In the genomic region with DNA sequence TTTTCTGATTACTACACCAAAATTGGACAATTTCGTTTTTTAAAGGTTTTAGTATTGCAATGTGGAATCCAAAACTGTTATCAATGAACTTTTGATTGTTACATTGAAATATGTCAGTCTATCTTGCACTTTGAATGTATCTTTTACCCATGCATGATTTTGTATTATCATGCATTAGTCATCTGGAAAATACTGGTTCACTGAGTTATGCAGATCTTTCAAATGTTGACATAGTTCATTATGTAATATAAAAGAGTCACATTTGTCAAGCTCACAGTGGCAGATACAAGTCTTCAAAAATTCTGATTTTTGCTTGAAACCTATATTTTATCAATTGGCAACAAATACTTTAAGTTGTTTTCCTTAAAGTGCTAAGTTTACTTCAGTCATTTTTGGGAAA, we compare ENCODE assay signal across 13 cellular contexts.
"Had no signal": no experiment of that assay in that cellular context is flagged by ENCODE, and none has a peak within 500 bp of the region (broad histone marks: within the 10 kb centered on the region; RNA-seq: fewer than 3 reads in every experiment).

No MANE protein-coding gene starts in this region.

- DNase-seq: activated CD4-positive, alpha-beta memory T cell treated with anti-CD3 and anti-CD28 coated beads for 36 hours; activated CD4-positive, CD25-positive, alpha-beta regulatory T cell treated with anti-CD3 and anti-CD28 coated beads, Interleukin-2, amount 50 U/mL, for 72 hours; activated T-cell treated with anti-CD3 and anti-CD28 coated beads, Interleukin-2, amount 50 U/mL, for 4 hours; body of pancreas; cerebellar nuclear complex; head of caudate nucleus; mucosa of descending colon; naive thymus-derived CD8-positive, alpha-beta T cell; stimulated activated CD4-positive, alpha-beta T cell treated with anti-CD3 and anti-CD28 coated beads, Interleukin-12 subunit alpha, Interleukin-12 subunit beta, amount 100 ng/mL, for 4 hours; stimulated activated naive CD8-positive, alpha-beta T cell treated with anti-CD3 and anti-CD28 coated beads, Interleukin-15, amount 100 ng/mL, for 72 hours had no signal

- ATAC-seq: body of pancreas; mucosa of descending colon; naive thymus-derived CD8-positive, alpha-beta T cell; sciatic nerve; stimulated activated naive CD8-positive, alpha-beta T cell treated with anti-CD3 and anti-CD28 coated beads, Interleukin-15, amount 100 ng/mL, for 72 hours had no signal

- H3K27me3 Mint-ChIP-seq: activated CD4-positive, alpha-beta memory T cell treated with anti-CD3 and anti-CD28 coated beads for 36 hours; dendritic cell treated with granulocyte-macrophage colony-stimulating factor and Interleukin-4, amounts not matched to agents 40 ng/mL and 50 ng/mL, for 4 days; naive thymus-derived CD8-positive, alpha-beta T cell; stimulated activated naive CD8-positive, alpha-beta T cell treated with anti-CD3 and anti-CD28 coated beads, Interleukin-15, amount 100 ng/mL, for 72 hours had no signal

- H3K4me3 Mint-ChIP-seq: activated CD4-positive, alpha-beta memory T cell treated with anti-CD3 and anti-CD28 coated beads for 36 hours; activated T-cell treated with anti-CD3 and anti-CD28 coated beads, Interleukin-2, amount 50 U/mL, for 4 hours; dendritic cell treated with granulocyte-macrophage colony-stimulating factor and Interleukin-4, amounts not matched to agents 40 ng/mL and 50 ng/mL, for 4 days; naive thymus-derived CD8-positive, alpha-beta T cell; stimulated activated naive CD8-positive, alpha-beta T cell treated with anti-CD3 and anti-CD28 coated beads, Interleukin-15, amount 100 ng/mL, for 72 hours had no signal

- H3K9me3 Mint-ChIP-seq: activated CD4-positive, alpha-beta memory T cell treated with anti-CD3 and anti-CD28 coated beads for 36 hours; activated T-cell treated with anti-CD3 and anti-CD28 coated beads, Interleukin-2, amount 50 U/mL, for 4 hours; stimulated activated naive CD8-positive, alpha-beta T cell treated with anti-CD3 and anti-CD28 coated beads, Interleukin-15, amount 100 ng/mL, for 72 hours had no signal

- H3K27ac Mint-ChIP-seq: activated CD4-positive, alpha-beta memory T cell treated with anti-CD3 and anti-CD28 coated beads for 36 hours; dendritic cell treated with granulocyte-macrophage colony-stimulating factor and Interleukin-4, amounts not matched to agents 40 ng/mL and 50 ng/mL, for 4 days; progenitor cell of endocrine pancreas; stimulated activated naive CD8-positive, alpha-beta T cell treated with anti-CD3 and anti-CD28 coated beads, Interleukin-15, amount 100 ng/mL, for 72 hours had no signal
